Comparison of ENCODE assay signal across 8 cellular contexts in genomic region chr20:5786930-5787826, GRCh38. TPM values are rescaled to one million over a fixed set of nuclear protein-coding genes. Genes with fewer than 3 reads are reported as not detected.
A peak's percentile ranks its signal among the peaks of the same experiment; 100 is the strongest.
DNase-seq lines count a peak whose midpoint lies in the region; ATAC-seq and TF ChIP-seq lines count a peak whose summit lies in the region.
"Had no signal": no experiment of that assay in that cellular context is flagged by ENCODE, and none has a peak within 500 bp of the region (broad histone marks: within the 10 kb centered on the region; RNA-seq: fewer than 3 reads in every experiment).

No MANE protein-coding gene starts in this region.

- peaks cover 9% of the 10 kb centered on the region for H3K36me3 Mint-ChIP-seq in activated CD8-positive, alpha-beta memory T cell treated with anti-CD3 and anti-CD28 coated beads, Interleukin-2, amount 10 ng/mL, durations not matched to agents 7 days and 5 days

- no peak overlapping the region for H3K27ac Mint-ChIP-seq in activated CD8-positive, alpha-beta memory T cell treated with anti-CD3 and anti-CD28 coated beads, Interleukin-2, amount 10 ng/mL, durations not matched to agents 7 days and 5 days

- TF ChIP-seq POLR2A in gastrocnemius medialis (IDR thresholded peaks at IDR 0.05), result no peak

- peaks cover 13% of the 10 kb centered on the region for H3K4me1 ChIP-seq in HEK293 (ENCODE audit: control insufficient read depth, insufficient read depth, low read length)
- peaks cover 20 to 26% of the 10 kb centered on the region in 2 donors for H3K4me1 ChIP-seq in gastrocnemius medialis

- POLR2A ChIA-PET in HEK293 (lab: Yijun Ruan, JAX), result interaction anchor here (1.5 kb wide), 1 partner anchor 218 kb away, joined by 3 read pairs; no protein-coding TSS in a partner anchor

- no peaks in the 10 kb centered on the region for H3K9me3 Mint-ChIP-seq in activated CD8-positive, alpha-beta memory T cell treated with anti-CD3 and anti-CD28 coated beads, Interleukin-2, amount 10 ng/mL, durations not matched to agents 7 days and 5 days (ENCODE audit: low read depth)

- H3K27ac ChIP-seq in HEK293 (ENCODE audit: extremely low read depth, low read depth, low read length) (peak overlapping the region; percentile 40; the same call in 1 of the 2 replicates), VCaP (peak overlapping the region; percentile 20; the same call in 1 of the 2 replicates), gastrocnemius medialis (peak overlapping the region; percentile 20 to 71 (median 58))

- peak; percentile 64 to 82 for DNase-seq in foreskin fibroblast
- no peak for DNase-seq in gastrocnemius medialis
- DNase-seq in activated CD8-positive, alpha-beta memory T cell treated with anti-CD3 and anti-CD28 coated beads, Interleukin-2, amount 10 ng/mL, durations not matched to agents 7 days and 5 days, result no peak
- DNase-seq in NCI-H345 treated with DMSO at 0.1 percent for 48 hours (lab: John Stamatoyannopoulos, UW; ENCODE audit: unreplicated experiment), result no peak
- DNase-seq in SKM-1 (lab: John Stamatoyannopoulos, UW; ENCODE audit: unreplicated experiment), result no peak
- DNase-seq: activated gamma-delta T cell had no signal

- H3K4me3 ChIP-seq in HEK293 (ENCODE audit: low read depth, low read length) (no peak overlapping the region), foreskin fibroblast (ENCODE audit: low read depth in 1 of 2, low read length in 2 of 2) (no peak overlapping the region), gastrocnemius medialis (no peak overlapping the region)

- H3K36me3 ChIP-seq in HEK293 (ENCODE audit: control insufficient read depth in 2 of 2, insufficient read depth in 1 of 2, low read length in 2 of 2) (no peaks in the 10 kb centered on the region; a peak in 1 of 3 replicates), gastrocnemius medialis (no peaks in the 10 kb centered on the region)

- CTCF ChIA-PET in HEK293 (lab: Yijun Ruan, JAX), result interaction anchor here (0.7 to 5.0 kb wide), 45 partner anchors 10 to 1136 kb away, joined by 3 to 103 read pairs (median 5); partner anchors contain the start of gene SHLD1
- CTCF ChIA-PET in activated CD8-positive, alpha-beta memory T cell treated with anti-CD3 and anti-CD28 coated beads, Interleukin-2, amount 10 ng/mL, durations not matched to agents 7 days and 5 days (lab: Charles Lee), result interaction anchor here (0.9 to 11.7 kb wide), 28 partner anchors 10 to 291 kb away, joined by 3 to 142 read pairs (median 5); no protein-coding TSS in a partner anchor

- peak in 1 of 2 donors; percentile 28 for ATAC-seq in gastrocnemius medialis
- no peak for ATAC-seq in activated CD8-positive, alpha-beta memory T cell treated with anti-CD3 and anti-CD28 coated beads, Interleukin-2, amount 10 ng/mL, durations not matched to agents 7 days and 5 days

- peaks cover 3% of the 10 kb centered on the region for H3K4me1 Mint-ChIP-seq in activated CD8-positive, alpha-beta memory T cell treated with anti-CD3 and anti-CD28 coated beads, Interleukin-2, amount 10 ng/mL, durations not matched to agents 7 days and 5 days

- H3K27me3 Mint-ChIP-seq in activated CD8-positive, alpha-beta memory T cell treated with anti-CD3 and anti-CD28 coated beads, Interleukin-2, amount 10 ng/mL, durations not matched to agents 7 days and 5 days, result no peaks in the 10 kb centered on the region

- H3K9me3 ChIP-seq in HEK293 (ENCODE audit: control insufficient read depth, insufficient read depth, low read depth, low read length), result no peaks in the 10 kb centered on the region
- H3K9me3 ChIP-seq in gastrocnemius medialis, result no peaks in the 10 kb centered on the region

- no peak for TF ChIP-seq CTCF in HEK293 (tag by site-specific recombination; IDR thresholded peaks at IDR 0.05)
- TF ChIP-seq CTCF in VCaP (conservative IDR thresholded peaks at IDR 0.05), result peak; percentile 18; the same call in 1 of the 2 replicates
- TF ChIP-seq CTCF in foreskin fibroblast (IDR thresholded peaks at IDR 0.05; ENCODE audit: low read depth, low read length), result no peak
- no peak for TF ChIP-seq CTCF in gastrocnemius medialis (IDR thresholded peaks at IDR 0.05 in 4 of 5, conservative IDR thresholded peaks at IDR 0.05 in 1 of 5)

- intact Hi-C loops in gastrocnemius medialis (cut with DNase I; ENCODE audit: low total_unique reads), result loop anchor here (2.0 to 5.0 kb wide), 2 partner anchors 145 to 230 kb away; no protein-coding TSS in a partner anchor

- in situ Hi-C loops in gastrocnemius medialis (cut with MboI; ENCODE audit: low sequenced_read_pairs in 4 of 4), result loop anchor here in 3 of 4 donors (10.0 to 25.0 kb wide), 2 partner anchors 225 to 262 kb away; no protein-coding TSS in a partner anchor

- H3K4me3 Mint-ChIP-seq in activated CD8-positive, alpha-beta memory T cell treated with anti-CD3 and anti-CD28 coated beads, Interleukin-2, amount 10 ng/mL, durations not matched to agents 7 days and 5 days, result no peak overlapping the region

- H3K27me3 ChIP-seq in gastrocnemius medialis, result no peaks in the 10 kb centered on the region

TF ChIP-seq in HEK293, 187 proteins besides CTCF, POLR2A, EP300 and RAD21:
- TF ChIP-seq ZNF488 (tag by site-specific recombination; IDR thresholded peaks at IDR 0.05) (no peak), GLIS1 (tag by site-specific recombination; IDR thresholded peaks at IDR 0.05) (peak; percentile 37; the same call in 1 of the 2 replicates), ZNF530 (tag by site-specific recombination; IDR thresholded peaks at IDR 0.05; ENCODE audit: low read depth) (no peak), ZNF398 (tag by site-specific recombination; IDR thresholded peaks at IDR 0.05) (no peak), SCRT2 (tag by site-specific recombination; IDR thresholded peaks at IDR 0.05) (no peak), ZNF664 (tag by site-specific recombination; IDR thresholded peaks at IDR 0.05) (peak; percentile 46), PRDM6 (tag by site-specific recombination; IDR thresholded peaks at IDR 0.05) (peak; percentile 39), ZNF221 (tag by site-specific recombination; IDR thresholded peaks at IDR 0.05; ENCODE audit: borderline replicate concordance) (no peak), SP3 (tag by site-specific recombination; IDR thresholded peaks at IDR 0.05) (no peak)
TF ChIP-seq in HEK293: peak in this region for 3.

RNA-seq across cellular contexts. Expression of gene SHLD1, which starts 37.0 kb away (rescaled TPM):
- 1 to 10 TPM; 5.4 to 7.1 (median 5.8) TPM for total RNA-seq in gastrocnemius medialis
- 1 to 10 TPM; 8.5 to 9.1 TPM for total RNA-seq in activated CD8-positive, alpha-beta memory T cell treated with anti-CD3 and anti-CD28 coated beads, Interleukin-2, amount 10 ng/mL, durations not matched to agents 7 days and 5 days

Comparison
In these comparisons a context has a peak if more than half of its experiments do, and no peak if none do; other contexts are left out.
1. DNase-seq: peak in foreskin fibroblast (2 of 2); none in gastrocnemius medialis (0 of 2), activated CD8-positive, alpha-beta memory T cell treated with anti-CD3 and anti-CD28 coated beads, Interleukin-2, amount 10 ng/mL, durations not matched to agents 7 days and 5 days (single experiment), NCI-H345 treated with DMSO at 0.1 percent for 48 hours (single experiment) and SKM-1 (single experiment).
2. Peak in every context shown above with its lines, with median percentiles within 50 percentile points of each other: H3K27ac ChIP-seq.